8 cellular contexts compared by ENCODE assay signal in the genomic region with DNA sequence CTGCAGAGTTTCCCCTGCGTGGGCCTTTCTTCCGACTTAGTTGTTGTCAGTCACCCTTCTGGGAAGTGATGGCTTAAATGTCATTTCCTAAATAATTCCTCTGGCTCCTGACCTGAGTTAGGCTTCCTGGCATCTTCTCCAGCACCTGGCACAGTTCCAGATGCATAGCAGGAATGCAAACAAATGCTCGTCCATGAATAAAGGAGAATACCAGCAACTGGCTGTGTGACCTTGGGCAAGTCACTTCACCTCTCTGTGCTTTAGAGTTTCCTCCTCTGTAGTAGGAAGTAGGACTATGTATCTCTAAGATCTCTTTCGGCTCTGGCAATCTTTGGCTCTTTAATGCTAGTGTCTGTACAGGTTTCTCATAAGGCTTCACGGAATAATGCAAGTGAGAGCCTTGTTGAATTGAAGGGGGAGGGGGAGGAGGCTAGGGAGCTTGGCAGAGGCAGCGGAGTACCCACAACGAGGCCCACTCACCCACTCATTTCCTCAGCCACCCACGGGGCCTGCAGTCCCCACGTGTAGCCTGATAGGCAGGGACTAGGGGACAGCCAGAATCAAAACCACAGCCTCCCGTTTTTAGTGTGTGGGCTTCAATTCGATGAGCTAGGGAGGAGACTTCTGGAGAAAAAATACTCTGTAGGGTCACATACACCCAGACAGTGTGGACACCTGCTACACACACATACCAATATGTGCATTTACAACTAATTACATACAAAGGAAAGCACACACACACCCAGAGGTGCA. TPM values are rescaled to one million over a fixed set of nuclear protein-coding genes. Genes with fewer than 3 reads are reported as not detected.
DNase-seq lines count a peak whose midpoint lies in the region; ATAC-seq, FAIRE-seq and TF ChIP-seq lines count a peak whose summit lies in the region.

No MANE protein-coding gene starts in this region.

- peaks cover 88% of the 10 kb centered on the region for H3K4me1 ChIP-seq in CD4-positive, CD25-positive, alpha-beta regulatory T cell (ENCODE audit: control insufficient read depth, insufficient read depth, low read length, poor library complexity, severe bottlenecking)
- H3K4me1 ChIP-seq in Loucy (ENCODE audit: insufficient read depth, low read length, poor library complexity, severe bottlenecking) (peaks cover 71% of the 10 kb centered on the region), K562 (replicated peaks in 1 of 2; ENCODE audit: control insufficient read depth in 2 of 2, insufficient read depth in 2 of 2, low read length in 2 of 2) (peaks cover 39 to 56% of the 10 kb centered on the region in 2 experiments)

- no peaks in the 10 kb centered on the region for H4K20me1 ChIP-seq in Loucy (ENCODE audit: insufficient read depth, low read length, poor library complexity, severe bottlenecking)
- H4K20me1 ChIP-seq in K562 (replicated peaks; ENCODE audit: control insufficient read depth, insufficient read depth, low read length), result no peaks in the 10 kb centered on the region

- H3K36me3 Mint-ChIP-seq in CD4-positive, CD25-positive, alpha-beta regulatory T cell, result no peaks in the 10 kb centered on the region
- peaks cover 3% of the 10 kb centered on the region for H3K36me3 Mint-ChIP-seq in WTC11
- no peaks in the 10 kb centered on the region for H3K36me3 Mint-ChIP-seq in type B pancreatic cell

- peaks cover 47 to 89% (median 72%) of the 10 kb centered on the region in 4 donors for H3K4me1 Mint-ChIP-seq in CD4-positive, CD25-positive, alpha-beta regulatory T cell
- H3K4me1 Mint-ChIP-seq in WTC11 (peaks cover 42% of the 10 kb centered on the region), type B pancreatic cell (ENCODE audit: unreplicated experiment) (peaks cover 23% of the 10 kb centered on the region)

- TF ChIP-seq RAD21 in K562 (CRISPR knock-in tag; conservative IDR thresholded peaks at IDR 0.05 in 1 of 2, IDR thresholded peaks at IDR 0.05 in 1 of 2), result no peak

- no peaks in the 10 kb centered on the region for H3K27me3 Mint-ChIP-seq in CD4-positive, CD25-positive, alpha-beta regulatory T cell
- H3K27me3 Mint-ChIP-seq in WTC11 (ENCODE audit: low read depth), result no peaks in the 10 kb centered on the region; the same call in 1 of the 2 replicates
- H3K27me3 Mint-ChIP-seq in type B pancreatic cell, result peaks cover 9% of the 10 kb centered on the region

- peak in 1 of 2 donors; percentile 1 for ATAC-seq in CD4-positive, CD25-positive, alpha-beta regulatory T cell (ENCODE audit: low read depth in 2 of 2)
- ATAC-seq in GM19463 (IDR thresholded peaks at IDR 0.05; ENCODE audit: unreplicated experiment), result peak; percentile 1
- ATAC-seq in K562, result no peak; the same call in 2 of the 3 replicates
- ATAC-seq in WTC11, result no peak
- no peak for ATAC-seq in left lobe of liver

- H3K9ac ChIP-seq in Loucy (ENCODE audit: low read depth, low read length, poor library complexity, severe bottlenecking) (peak overlapping the region; percentile 23), K562 (ENCODE audit: insufficient read depth in 1 of 2, low read depth in 2 of 2, low read length in 2 of 2) (peak overlapping the region in 1 of 2 experiments; percentile 63; a peak in 1 of 4 replicates)

- H2AFZ ChIP-seq in Loucy (ENCODE audit: low read length), result no peak overlapping the region
- peak overlapping the region; percentile 68 for H2AFZ ChIP-seq in K562 (ENCODE audit: low read depth, low read length)

- no peak for TF ChIP-seq POLR2A in K562 (conservative IDR thresholded peaks at IDR 0.05)

- peak overlapping the region; percentile 98 to 100 (median 99) for H3K27ac Mint-ChIP-seq in CD4-positive, CD25-positive, alpha-beta regulatory T cell
- no peak overlapping the region for H3K27ac Mint-ChIP-seq in WTC11
- no peak overlapping the region for H3K27ac Mint-ChIP-seq in type B pancreatic cell

- peak overlapping the region; percentile 77 for H3K4me2 ChIP-seq in Loucy (ENCODE audit: low read depth, low read length, poor library complexity, severe bottlenecking)
- H3K4me2 ChIP-seq in K562 (ENCODE audit: insufficient read depth, low read length), result peak overlapping the region; percentile 58; the same call in 1 of the 2 replicates

- WGBS in K562 (ENCODE audit: insufficient coverage, low coverage, missing lambda C conversion rate), result 44% methylated on average over 11 of the region's 11 CpGs

- FAIRE-seq in K562 (lab: Jason Lieb, UNC), result no peak

- in situ Hi-C loops in K562 (cut with MboI), result no loop called here
- in situ Hi-C loops in ACHN (cut with HindIII; ENCODE audit: low pct_ligation_motif_present, low pct_unique_long_range_greater_than_20kb, low sequenced_read_pairs), result no loop called here

- no peak for TF ChIP-seq EP300 in K562 (IDR thresholded peaks at IDR 0.05; ENCODE audit: low read length)

- intact Hi-C loops in K562 (cut with micrococcal nuclease), result no loop called here

- no peaks in the 10 kb centered on the region for H3K9me1 ChIP-seq in K562 (ENCODE audit: control insufficient read depth, insufficient read depth, low read length)

- POLR2A ChIA-PET in K562 (lab: Yijun Ruan, JAX), result interaction anchor here (0.7 to 5.4 kb wide), 8 partner anchors 7 to 48 kb away, joined by 3 to 47 read pairs (median 10); a partner anchor contains a TSS
- POLR2A ChIA-PET in WTC11 (lab: Charles Lee), result no interaction called here

- H3K27me3 ChIP-seq in CD4-positive, CD25-positive, alpha-beta regulatory T cell (ENCODE audit: control insufficient read depth, insufficient read depth, low read length), result no peaks in the 10 kb centered on the region
- H3K27me3 ChIP-seq in Loucy (ENCODE audit: insufficient read depth, low read length, poor library complexity, severe bottlenecking), result no peaks in the 10 kb centered on the region
- H3K27me3 ChIP-seq in K562 (ENCODE audit: control insufficient read depth in 2 of 2, insufficient read depth in 2 of 2, low read length in 2 of 2), result no peaks in the 10 kb centered on the region

- peaks cover 0 to 1% (median 0%) of the 10 kb centered on the region in 7 donors for H3K9me3 Mint-ChIP-seq in CD4-positive, CD25-positive, alpha-beta regulatory T cell
- H3K9me3 Mint-ChIP-seq in WTC11 (peaks cover 13% of the 10 kb centered on the region), type B pancreatic cell (no peaks in the 10 kb centered on the region)

- no peaks in the 10 kb centered on the region for H3F3A ChIP-seq in Loucy (ENCODE audit: low read depth)

- no peaks in the 10 kb centered on the region for H3K79me2 ChIP-seq in Loucy (ENCODE audit: insufficient read depth, low read length)
- no peaks in the 10 kb centered on the region for H3K79me2 ChIP-seq in K562 (ENCODE audit: control insufficient read depth, insufficient read depth, low read length)

- no peaks in the 10 kb centered on the region for H3K9me3 ChIP-seq in CD4-positive, CD25-positive, alpha-beta regulatory T cell (ENCODE audit: control insufficient read depth in 2 of 2, low read length in 2 of 2)
- H3K9me3 ChIP-seq in Loucy (ENCODE audit: insufficient read depth, low read depth, low read length) (no peaks in the 10 kb centered on the region), K562 (replicated peaks; ENCODE audit: control insufficient read depth, insufficient read depth, low read depth, low read length) (no peaks in the 10 kb centered on the region)

- TF ChIP-seq CTCF in Loucy (conservative IDR thresholded peaks at IDR 0.05; ENCODE audit: low read length) (no peak), K562 (IDR thresholded peaks at IDR 0.05 in 2 of 3, conservative IDR thresholded peaks at IDR 0.05 in 1 of 3; ENCODE audit: insufficient read depth in 2 of 3, low read depth in 1 of 3, low read length in 3 of 3) (no peak), WTC11 (IDR thresholded peaks at IDR 0.05) (no peak), type B pancreatic cell (conservative IDR thresholded peaks at IDR 0.05) (no peak)

- H3K9me2 ChIP-seq in Loucy (replicated peaks; ENCODE audit: low read depth, low read length), result no peaks in the 10 kb centered on the region

- DNase-seq in CD4-positive, CD25-positive, alpha-beta regulatory T cell, result peak in 2 of 3 donors; percentile 43 to 62
- DNase-seq in K562 (ENCODE audit: extremely low read depth in 1 of 4, low spot score in 3 of 4) (no peak), WTC11 (ENCODE audit: low spot score) (no peak), type B pancreatic cell (ENCODE audit: extremely low spot score, unreplicated experiment) (no peak), ACHN (no peak), left lobe of liver (ENCODE audit: low spot score) (no peak)

- peak overlapping the region; percentile 94 for H3K27ac ChIP-seq in CD4-positive, CD25-positive, alpha-beta regulatory T cell (ENCODE audit: insufficient read depth, low read length, poor library complexity, severe bottlenecking)
- no peak overlapping the region; the same call in 2 of the 3 replicates for H3K27ac ChIP-seq in K562 (ENCODE audit: extremely low read depth, low read depth, low read length)

- no TSS peak for BruUV-seq in K562 (replicated peaks; lab: Mats Ljungman, UMichigan)

- CTCF ChIA-PET in K562 (lab: Yijun Ruan, JAX; ENCODE audit: low intra/inter-chr PET ratio) (no interaction called here), WTC11 (lab: Charles Lee) (no interaction called here)

- no peaks in the 10 kb centered on the region for H3K36me3 ChIP-seq in CD4-positive, CD25-positive, alpha-beta regulatory T cell (ENCODE audit: control insufficient read depth, insufficient read depth, low read length)
- no peaks in the 10 kb centered on the region for H3K36me3 ChIP-seq in Loucy (ENCODE audit: insufficient read depth, low read length)
- H3K36me3 ChIP-seq in K562 (ENCODE audit: control insufficient read depth, insufficient read depth, low read length), result no peaks in the 10 kb centered on the region

- H3K4me3 ChIP-seq in CD4-positive, CD25-positive, alpha-beta regulatory T cell (ENCODE audit: low read depth, low read length), result peak overlapping the region; percentile 59
- H3K4me3 ChIP-seq in Loucy (ENCODE audit: low read length, poor library complexity, severe bottlenecking), result peak overlapping the region; percentile 50
- no peak overlapping the region for H3K4me3 ChIP-seq in K562

- H3K4me3 Mint-ChIP-seq in CD4-positive, CD25-positive, alpha-beta regulatory T cell, result peak overlapping the region; percentile 33 to 84 (median 80)
- H3K4me3 Mint-ChIP-seq in WTC11 (no peak overlapping the region), type B pancreatic cell (no peak overlapping the region)

RNA-seq across cellular contexts. Expression of a gene that starts 48.1 kb away (rescaled TPM):
- 324 TPM for total RNA-seq in CD4-positive, CD25-positive, alpha-beta regulatory T cell
- polyA plus RNA-seq in CD4-positive, CD25-positive, alpha-beta regulatory T cell, result 10 to 100 TPM; 19.6 to 64.7 (median 33.0) TPM
- total RNA-seq in K562 (2011; cell fraction: chromatin; rRNA removed; ENCODE audit: low replicate concordance), result 12.1 and 13.3 TPM in 2 replicates
- total RNA-seq in K562 (2011; cell fraction: nucleolus; rRNA removed), result 8.7 and 8.8 TPM in 2 replicates
- 11.4 and 17.1 TPM in 2 replicates for total RNA-seq in K562 (2011; cell fraction: nucleoplasm; rRNA removed)
- total RNA-seq in K562 (2014; rRNA removed) (1.8 and 3.6 TPM in 2 replicates), K562 (2014; rRNA removed; fragmentation: Illumina TruSeq; extraction: Trizol) (4.5 and 5.2 TPM in 2 replicates), K562 (2015; rRNA removed; fragmentation: Illumina TruSeq; extraction: Trizol) (2.5 and 2.8 TPM in 2 replicates), K562 (2021) (7.1 and 7.7 TPM in 2 replicates), WTC11 (2021) (1.1 to 1.4 TPM (median 1.1 TPM) in 3 replicates), type B pancreatic cell (ENCODE audit: low replicate concordance) (12.9 and 13.8 TPM in 2 replicates), left lobe of liver (2.4 TPM)
- polyA plus RNA-seq in K562 (2011; rRNA removed) (7.7 and 8.2 TPM in 2 replicates), K562 (2014; fragmentation: Illumina TruSeq; extraction: Trizol) (3.4 and 4.0 TPM in 2 replicates), K562 (2014; fragmentation: Nextera tagmentation; extraction: Ambion mirVana) (1 to 10 TPM; 3.8 to 5.0 TPM), K562 (2014; rRNA removed) (2.8 and 2.9 TPM in 2 replicates)
- 4.5 and 7.5 TPM in 2 replicates for polyA plus RNA-seq in K562 (2011; cell fraction: cytosol; rRNA removed)
- 3.9 and 5.1 TPM in 2 replicates for polyA plus RNA-seq in K562 (2011; cell fraction: nucleus; rRNA removed)
- polyA plus RNA-seq in K562 (2012), result 2.4 and 3.7 TPM in 2 replicates
- 26.9 and 28.8 TPM in 2 replicates for polyA minus RNA-seq in K562 (2011; rRNA and poly(A)+ RNA removed)
- polyA minus RNA-seq in K562 (2011; cell fraction: cytosol; rRNA and poly(A)+ RNA removed), result 11.0 and 11.5 TPM in 2 replicates
- polyA minus RNA-seq in K562 (2011; cell fraction: nucleus; rRNA and poly(A)+ RNA removed), result 7.1 and 12.4 TPM in 2 replicates

Comparison
In these comparisons a context has a peak if more than half of its experiments do, and no peak if none do; other contexts are left out.
1. DNase-seq: peak in CD4-positive, CD25-positive, alpha-beta regulatory T cell (2 of 3); none in K562 (0 of 4), WTC11 (single experiment), type B pancreatic cell (single experiment), ACHN (single experiment) and left lobe of liver (single experiment).
2. H3K27ac Mint-ChIP-seq: peak in CD4-positive, CD25-positive, alpha-beta regulatory T cell (3 of 3); none in WTC11 (single experiment) and type B pancreatic cell (single experiment).
3. H3K4me3 Mint-ChIP-seq: peak in CD4-positive, CD25-positive, alpha-beta regulatory T cell (4 of 4); none in WTC11 (single experiment) and type B pancreatic cell (single experiment).
4. RNA of a gene that starts 48.1 kb away (total RNA-seq): 324 TPM in CD4-positive, CD25-positive, alpha-beta regulatory T cell (single experiment); 12.9 to 13.8 TPM in type B pancreatic cell, 1.8 to 17.1 TPM in K562, 2.4 TPM in left lobe of liver (single experiment) and 1.1 to 1.4 TPM in WTC11; every median in the first group is over 10 times any median in the second.